In the genomic region with DNA sequence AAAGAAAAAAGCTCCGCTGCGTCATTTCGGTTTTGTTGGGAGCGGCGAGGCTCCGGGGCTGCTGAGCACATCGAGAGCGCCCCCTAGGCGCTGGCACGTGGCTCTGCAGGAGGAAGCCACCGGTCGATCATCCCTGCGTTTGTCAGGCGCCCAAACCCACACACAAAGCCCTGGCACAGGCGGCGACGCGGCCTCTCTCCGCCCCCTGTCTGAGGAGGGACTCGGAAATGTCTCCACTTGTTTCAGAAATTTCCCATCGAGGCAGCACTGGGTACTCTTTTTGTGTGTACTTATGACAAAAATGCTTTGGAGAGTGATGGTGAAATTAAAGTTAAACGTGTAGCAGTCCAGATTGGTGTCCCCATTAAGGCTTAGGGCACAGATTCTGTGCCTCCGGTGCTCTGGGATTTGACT, we compare ENCODE assay signal across 8 cellular contexts.
DNase-seq lines count a peak whose midpoint lies in the region; ATAC-seq and TF ChIP-seq lines count a peak whose summit lies in the region.

No MANE protein-coding gene starts in this region.

- no peak overlapping the region for H3K4me2 ChIP-seq in OCI-LY7 (ENCODE audit: low read length)

- intact Hi-C loops in OCI-LY7 (cut with micrococcal nuclease; ENCODE audit: unreplicated experiment): loop anchor here (2.0 kb wide), 1 partner anchor 417 kb away; no protein-coding TSS in a partner anchor

- CTCF ChIA-PET in OCI-LY7 (lab: Charles Lee; ENCODE audit: unreplicated experiment): no interaction called here

- BruUV-seq in OCI-LY7 (replicated peaks; lab: Mats Ljungman, UMichigan): no TSS peak

- peak; percentile 93 for ATAC-seq in GM19463 (IDR thresholded peaks at IDR 0.05; ENCODE audit: unreplicated experiment)

- no peaks in the 10 kb centered on the region for H3K79me2 ChIP-seq in OCI-LY7 (ENCODE audit: insufficient read depth, low read depth, low read length)

- H3K36me3 ChIP-seq in OCI-LY7 (ENCODE audit: insufficient read depth, low read length) (no peaks in the 10 kb centered on the region), iPS DF 6.9 (ENCODE audit: control insufficient read depth, insufficient read depth, low read length) (no peaks in the 10 kb centered on the region)

- H2AFZ ChIP-seq in OCI-LY7 (ENCODE audit: low read length): no peak overlapping the region

- H3K4me3 ChIP-seq in Jurkat, Clone E6-1 (ENCODE audit: low read length): no peak overlapping the region
- no peak overlapping the region for H3K4me3 ChIP-seq in OCI-LY7 (ENCODE audit: low read depth, low read length, poor library complexity, severe bottlenecking)
- H3K4me3 ChIP-seq in astrocyte of the cerebellum (ENCODE audit: low read depth, low read length): no peak overlapping the region
- H3K4me3 ChIP-seq in iPS DF 6.9 (ENCODE audit: low read length): no peak overlapping the region

- H3K27ac ChIP-seq in OCI-LY7 (ENCODE audit: low read depth, low read length, poor library complexity, severe bottlenecking) (no peak overlapping the region), iPS DF 6.9 (ENCODE audit: low read length) (no peak overlapping the region)

- peak; percentile 89 for DNase-seq in D341Med (ENCODE audit: low spot score)
- peak; percentile 68 for DNase-seq in Jurkat, Clone E6-1 (ENCODE audit: low read depth, low spot score)
- peak; percentile 37 for DNase-seq in OCI-LY7 (ENCODE audit: low spot score)
- peak; percentile 13 for DNase-seq in astrocyte of the cerebellum (ENCODE audit: low read depth)
- peak; percentile 64 for DNase-seq in iPS DF 6.9 (ENCODE audit: low read depth, low spot score)
- peak; percentile 10 to 30 for DNase-seq in stimulated activated CD4-positive, alpha-beta T cell treated with anti-CD3 and anti-CD28 coated beads, Interleukin-15, amount 100 ng/mL, for 48 hours (ENCODE audit: low read depth in 2 of 2)
- DNase-seq in cortex of kidney (lab: John Stamatoyannopoulos, UW): no peak

- H3K4me1 ChIP-seq in OCI-LY7 (ENCODE audit: insufficient read depth, low read length, poor library complexity, severe bottlenecking) (no peaks in the 10 kb centered on the region), iPS DF 6.9 (ENCODE audit: control insufficient read depth, insufficient read depth, low read length) (peaks cover 2% of the 10 kb centered on the region)

- WGBS in iPS DF 6.9 (ENCODE audit: insufficient coverage, insufficient read length): no CpG with 5 or more reads among the region's 23 CpGs

- peak; percentile 90 for TF ChIP-seq CTCF in OCI-LY7 (conservative IDR thresholded peaks at IDR 0.05; ENCODE audit: low read length)
- peak; percentile 88 for TF ChIP-seq CTCF in astrocyte of the cerebellum (IDR thresholded peaks at IDR 0.05; ENCODE audit: low read depth, low read length, missing control alignments)

- in situ Hi-C loops in astrocyte of the cerebellum (cut with HindIII; ENCODE audit: low sequenced_read_pairs): no loop called here

- no peaks in the 10 kb centered on the region for H3K27me3 ChIP-seq in iPS DF 6.9 (ENCODE audit: control insufficient read depth, insufficient read depth, low read length)

- no peaks in the 10 kb centered on the region for H3K9me2 ChIP-seq in OCI-LY7 (ENCODE audit: insufficient read depth, low read length)

- POLR2A ChIA-PET in OCI-LY7 (lab: Charles Lee): no interaction called here

- no peaks in the 10 kb centered on the region for H4K20me1 ChIP-seq in OCI-LY7 (ENCODE audit: insufficient read depth, low read length)

- no peaks in the 10 kb centered on the region for H3K9me3 ChIP-seq in OCI-LY7 (ENCODE audit: low read length)
- H3K9me3 ChIP-seq in iPS DF 6.9 (ENCODE audit: control insufficient read depth, insufficient read depth, low read length): no peaks in the 10 kb centered on the region
